In genomic region chr6:104885518-104886043, GRCh38 we compare ENCODE assay signal across 13 cellular contexts.
"Had no signal": no experiment of that assay in that cellular context is flagged by ENCODE, and none has a peak within 500 bp of the region (broad histone marks: within the 10 kb centered on the region; RNA-seq: fewer than 3 reads in every experiment).

No MANE protein-coding gene starts in this region.

- DNase-seq: activated CD8-positive, alpha-beta memory T cell treated with anti-CD3 and anti-CD28 coated beads, Interleukin-2, amount 50 U/mL, for 48 hours; activated CD8-positive, alpha-beta T cell treated with anti-CD3 and anti-CD28 coated beads, Interleukin-2, amount 10 ng/mL, durations not matched to agents 7 days and 5 days; aorta; left lung; thyroid gland had no signal

- H3K9me3 ChIP-seq: breast epithelium, thyroid gland, vagina had no signal

- ATAC-seq: activated CD8-positive, alpha-beta T cell treated with anti-CD3 and anti-CD28 coated beads, Interleukin-2, amount 10 ng/mL, durations not matched to agents 7 days and 5 days; left lung had no signal

- H2AFZ ChIP-seq: neural progenitor cell had no signal

- FAIRE-seq: endometrium, islet of Langerhans had no signal

- H3K9ac ChIP-seq: neural progenitor cell had no signal

- H3K27me3 ChIP-seq: left lung, neural progenitor cell, right atrium auricular region, thyroid gland, vagina had no signal

- H3K4me3 ChIP-seq: breast epithelium, esophagus muscularis mucosa, left lung, neural progenitor cell, right atrium auricular region, smooth muscle cell, thyroid gland, vagina had no signal

- H3K36me3 ChIP-seq: breast epithelium, esophagus muscularis mucosa, left lung, neural progenitor cell, right atrium auricular region, thyroid gland, vagina had no signal

- H3K27ac ChIP-seq: breast epithelium, esophagus muscularis mucosa, left lung, neural progenitor cell, right atrium auricular region, thyroid gland, vagina had no signal

- H3K4me2 ChIP-seq: neural progenitor cell, smooth muscle cell had no signal

- H3K4me1 ChIP-seq: breast epithelium, esophagus muscularis mucosa, left lung, neural progenitor cell, right atrium auricular region, thyroid gland, vagina had no signal
